ENCODE assay signal across 8 cellular contexts in genomic region chr12:50039151-50039835, GRCh38. TPM values are rescaled to one million over a fixed set of nuclear protein-coding genes. Genes with fewer than 3 reads are reported as not detected.
DNase-seq lines count a peak whose midpoint lies in the region; ATAC-seq and TF ChIP-seq lines count a peak whose summit lies in the region.

No MANE protein-coding gene starts in this region.

- no peak overlapping the region for H2AFZ ChIP-seq in trophoblast cell (ENCODE audit: insufficient read depth, low read length, poor library complexity)

- H3K9me3 ChIP-seq in trophoblast cell (ENCODE audit: insufficient read depth, low read depth, low read length), result no peaks in the 10 kb centered on the region

- H3K36me3 Mint-ChIP-seq in activated naive CD4-positive, alpha-beta T cell treated with anti-CD3 and anti-CD28 coated beads for 36 hours (ENCODE audit: low read depth), result no peaks in the 10 kb centered on the region
- no peaks in the 10 kb centered on the region for H3K36me3 Mint-ChIP-seq in glutamatergic neuron (ENCODE audit: unreplicated experiment)
- no peaks in the 10 kb centered on the region for H3K36me3 Mint-ChIP-seq in type B pancreatic cell

- no peak overlapping the region for H3K4me3 Mint-ChIP-seq in activated naive CD4-positive, alpha-beta T cell treated with anti-CD3 and anti-CD28 coated beads for 36 hours
- H3K4me3 Mint-ChIP-seq in glutamatergic neuron (ENCODE audit: unreplicated experiment) (no peak overlapping the region), type B pancreatic cell (peak overlapping the region; percentile 56)

- no peak overlapping the region for H3K4me3 ChIP-seq in NB4 (ENCODE audit: low read depth, low read length)
- H3K4me3 ChIP-seq in trophoblast cell (ENCODE audit: low read depth, low read length), result no peak overlapping the region

- H2BK120ac ChIP-seq in trophoblast cell (ENCODE audit: insufficient read depth, low read length, poor library complexity), result no peak overlapping the region

- no peaks in the 10 kb centered on the region for H3K27me3 ChIP-seq in trophoblast cell (ENCODE audit: insufficient read depth, low read length)

- no peaks in the 10 kb centered on the region for H3K79me1 ChIP-seq in trophoblast cell (ENCODE audit: low read length)

- H4K91ac ChIP-seq in trophoblast cell (ENCODE audit: low read depth, low read length), result no peak overlapping the region

- H3K18ac ChIP-seq in trophoblast cell (ENCODE audit: low read length), result no peak overlapping the region

- no peak overlapping the region for H3K9ac ChIP-seq in trophoblast cell (ENCODE audit: low read length)

- peaks cover 0 to 3% of the 10 kb centered on the region in 2 experiments for H3K4me1 ChIP-seq in trophoblast cell (ENCODE audit: control insufficient read depth in 1 of 2, insufficient read depth in 2 of 2, low read length in 2 of 2)

- no peak overlapping the region for H2AK5ac ChIP-seq in trophoblast cell (ENCODE audit: low read length)

- no peak overlapping the region for H3K4me2 ChIP-seq in trophoblast cell (ENCODE audit: low read length)

- peaks cover 9% of the 10 kb centered on the region for H3K27me3 Mint-ChIP-seq in activated naive CD4-positive, alpha-beta T cell treated with anti-CD3 and anti-CD28 coated beads for 36 hours (ENCODE audit: low read depth)
- peaks cover 4% of the 10 kb centered on the region for H3K27me3 Mint-ChIP-seq in glutamatergic neuron (ENCODE audit: unreplicated experiment)
- H3K27me3 Mint-ChIP-seq in type B pancreatic cell, result peaks cover 14% of the 10 kb centered on the region

- no peak overlapping the region for H4K12ac ChIP-seq in trophoblast cell (ENCODE audit: low read depth, low read length)

- no peaks in the 10 kb centered on the region for H3K79me2 ChIP-seq in trophoblast cell (ENCODE audit: control insufficient read depth, insufficient read depth, low read length, poor library complexity)

- no peak for ATAC-seq in HG03571 (IDR thresholded peaks at IDR 0.05; ENCODE audit: unreplicated experiment)

- H3K4ac ChIP-seq in trophoblast cell (ENCODE audit: low read depth, low read length), result no peak overlapping the region

- H3K9me3 Mint-ChIP-seq in activated naive CD4-positive, alpha-beta T cell treated with anti-CD3 and anti-CD28 coated beads for 36 hours, result no peaks in the 10 kb centered on the region
- H3K9me3 Mint-ChIP-seq in glutamatergic neuron (ENCODE audit: unreplicated experiment), result no peaks in the 10 kb centered on the region
- H3K9me3 Mint-ChIP-seq in type B pancreatic cell, result no peaks in the 10 kb centered on the region

- no peak overlapping the region for H2BK12ac ChIP-seq in trophoblast cell (ENCODE audit: low read length)

- no peak overlapping the region for H4K8ac ChIP-seq in trophoblast cell (ENCODE audit: low read depth, low read length)

- no CpG with 5 or more reads among the region's 9 CpGs for WGBS in trophoblast cell (ENCODE audit: extremely low coverage, insufficient coverage, insufficient read length)

- H3K36me3 ChIP-seq in trophoblast cell (ENCODE audit: control insufficient read depth in 1 of 2, insufficient read depth in 2 of 2, low read length in 2 of 2), result no peaks in the 10 kb centered on the region

- no peak overlapping the region for H3K27ac Mint-ChIP-seq in activated naive CD4-positive, alpha-beta T cell treated with anti-CD3 and anti-CD28 coated beads for 36 hours
- H3K27ac Mint-ChIP-seq in glutamatergic neuron (ENCODE audit: unreplicated experiment), result peak overlapping the region; percentile 70
- peak overlapping the region; percentile 53 for H3K27ac Mint-ChIP-seq in type B pancreatic cell

- DNase-seq in GF-D8 (lab: John Stamatoyannopoulos, UW) (peak; percentile 35), NB4 (ENCODE audit: low read depth) (peak; percentile 93), SKM-1 (lab: John Stamatoyannopoulos, UW; ENCODE audit: unreplicated experiment) (peak; percentile 12), glutamatergic neuron (peak; percentile 97), trophoblast cell (peak; percentile 91 to 94), type B pancreatic cell (ENCODE audit: extremely low spot score, unreplicated experiment) (peak; percentile 85)
- peak; percentile 94 for DNase-seq in activated naive CD4-positive, alpha-beta T cell treated with anti-CD3 and anti-CD28 coated beads for 36 hours

- H3K27ac ChIP-seq in trophoblast cell (ENCODE audit: low read depth, low read length), result no peak overlapping the region

- peaks cover 5% of the 10 kb centered on the region for H3K4me1 Mint-ChIP-seq in activated naive CD4-positive, alpha-beta T cell treated with anti-CD3 and anti-CD28 coated beads for 36 hours (ENCODE audit: low read depth)
- H3K4me1 Mint-ChIP-seq in glutamatergic neuron (ENCODE audit: low read depth, unreplicated experiment), result peaks cover 28% of the 10 kb centered on the region
- peaks cover 20% of the 10 kb centered on the region for H3K4me1 Mint-ChIP-seq in type B pancreatic cell (ENCODE audit: unreplicated experiment)

- H2BK5ac ChIP-seq in trophoblast cell (ENCODE audit: low read depth, low read length, poor library complexity), result no peak overlapping the region

- no peak for TF ChIP-seq POLR2A in NB4 (IDR thresholded peaks at IDR 0.05; ENCODE audit: extremely low read depth, insufficient read length)

- no peak overlapping the region for H3K14ac ChIP-seq in trophoblast cell (ENCODE audit: low read length)

- TF ChIP-seq CTCF in NB4 (IDR thresholded peaks at IDR 0.05; ENCODE audit: low read depth, low read length), result peak; percentile 97
- peak; percentile 96 for TF ChIP-seq CTCF in glutamatergic neuron (IDR thresholded peaks at IDR 0.05; ENCODE audit: partially characterized antibody, unreplicated experiment)
- peak; percentile 94 for TF ChIP-seq CTCF in type B pancreatic cell (conservative IDR thresholded peaks at IDR 0.05)

- H3K23ac ChIP-seq in trophoblast cell (ENCODE audit: low read length), result no peak overlapping the region

- CTCF ChIA-PET in activated naive CD4-positive, alpha-beta T cell treated with anti-CD3 and anti-CD28 coated beads for 36 hours (lab: Charles Lee), result interaction anchor here (0.6 to 10.3 kb wide), 33 partner anchors 8 to 357 kb away, joined by 3 to 182 read pairs (median 7); partner anchors contain the start of genes ASIC1, COX14 and RACGAP1

- intact Hi-C loops in activated naive CD4-positive, alpha-beta T cell treated with anti-CD3 and anti-CD28 coated beads for 36 hours (cut with micrococcal nuclease), result loop anchor here (1.0 kb wide), 3 partner anchors 17 to 72 kb away; no protein-coding TSS in a partner anchor

RNA-seq across cellular contexts. Expression of gene RACGAP1, which starts 14.0 kb away (rescaled TPM):
- total RNA-seq in activated naive CD4-positive, alpha-beta T cell treated with anti-CD3 and anti-CD28 coated beads for 36 hours, result 100 to 1,000 TPM; 156 to 159 TPM
- total RNA-seq in glutamatergic neuron (ENCODE audit: unreplicated experiment), result 47.1 TPM
- polyA plus RNA-seq in trophoblast cell (2013), result 34.8 and 37.0 TPM in 2 replicates
- total RNA-seq in type B pancreatic cell (ENCODE audit: low replicate concordance), result 32.4 and 70.6 TPM in 2 replicates

RNA-seq across cellular contexts. Expression of gene ASIC1, which starts 18.1 kb away (rescaled TPM):
- 1 to 10 TPM; 3.2 to 3.7 TPM for total RNA-seq in activated naive CD4-positive, alpha-beta T cell treated with anti-CD3 and anti-CD28 coated beads for 36 hours
- 451 TPM for total RNA-seq in glutamatergic neuron (ENCODE audit: unreplicated experiment)
- polyA plus RNA-seq in trophoblast cell (2013), result 0.44 and 0.62 TPM in 2 replicates
- 5.5 and 18.1 TPM in 2 replicates for total RNA-seq in type B pancreatic cell (ENCODE audit: low replicate concordance)

RNA-seq across cellular contexts. Expression of gene SMARCD1, which starts 45.8 kb away (rescaled TPM):
- total RNA-seq in activated naive CD4-positive, alpha-beta T cell treated with anti-CD3 and anti-CD28 coated beads for 36 hours, result 10 to 100 TPM; 57.7 to 60.2 TPM
- 152 TPM for total RNA-seq in glutamatergic neuron (ENCODE audit: unreplicated experiment)
- 42.7 and 44.2 TPM in 2 replicates for polyA plus RNA-seq in trophoblast cell (2013)
- total RNA-seq in type B pancreatic cell (ENCODE audit: low replicate concordance), result 55.0 and 100 TPM in 2 replicates

Comparison
In these comparisons a context has a peak if more than half of its experiments do, and no peak if none do; other contexts are left out.
1. DNase-seq: peak in every context shown above with its lines; median percentile 97 in glutamatergic neuron; 94 in activated naive CD4-positive, alpha-beta T cell treated with anti-CD3 and anti-CD28 coated beads for 36 hours; 93 in NB4; 92 in trophoblast cell; 85 in type B pancreatic cell; 35 in GF-D8; 12 in SKM-1.
2. RNA of gene ASIC1, which starts 18.1 kb away (total RNA-seq): 451 TPM in glutamatergic neuron (single experiment); 5.5 to 18.1 TPM in type B pancreatic cell and 3.2 to 3.7 TPM in activated naive CD4-positive, alpha-beta T cell treated with anti-CD3 and anti-CD28 coated beads for 36 hours; every median in the first group is over 10 times any median in the second.
3. Peak in every context shown above with its lines, with median percentiles within 50 percentile points of each other: CTCF ChIP-seq.